ENCODE assay signal across 34 cellular contexts in the genomic region with DNA sequence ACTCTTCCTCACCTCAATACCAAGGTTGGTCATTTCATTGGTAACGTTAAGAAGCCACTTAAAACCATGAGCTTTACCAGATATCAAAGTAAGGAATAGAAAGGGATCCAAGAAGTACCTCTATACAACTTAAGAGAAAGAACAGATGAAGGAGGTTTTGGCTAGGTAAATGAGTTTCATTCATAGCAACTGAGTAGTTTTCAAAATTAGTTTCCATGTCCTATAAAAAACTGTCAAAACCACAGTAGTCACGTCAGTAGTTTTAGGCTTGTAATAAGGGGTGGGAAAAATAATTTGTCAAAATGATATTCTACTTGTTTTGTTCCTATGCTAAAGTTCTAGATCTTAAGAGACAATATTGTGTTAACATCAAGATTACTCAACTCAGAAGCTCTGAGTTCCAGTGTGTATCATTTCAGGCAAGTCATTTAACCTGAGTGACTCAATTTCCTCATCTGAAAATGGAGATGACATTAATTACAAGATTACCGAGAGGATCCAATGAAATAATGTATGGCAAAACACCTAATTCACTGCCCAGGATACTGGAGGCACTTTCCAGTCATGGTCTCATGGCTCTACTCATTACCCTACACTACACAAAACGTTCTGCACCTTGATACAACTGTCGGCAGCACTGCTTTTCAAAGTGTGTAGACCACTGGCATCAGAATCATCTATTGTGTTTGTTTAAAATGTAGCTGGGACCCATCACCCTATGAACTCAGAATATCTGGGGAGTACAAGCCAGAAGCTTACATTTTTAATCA. TPM values are rescaled to one million over a fixed set of nuclear protein-coding genes. Genes with fewer than 3 reads are reported as not detected.
DNase-seq lines count a peak whose midpoint lies in the region; ATAC-seq, FAIRE-seq and TF ChIP-seq lines count a peak whose summit lies in the region.
"Had no signal": no experiment of that assay in that cellular context is flagged by ENCODE, and none has a peak within 500 bp of the region (broad histone marks: within the 10 kb centered on the region; RNA-seq: fewer than 3 reads in every experiment).

No MANE protein-coding gene starts in this region.

- H3K36me3 ChIP-seq in bronchial epithelial cell (ENCODE audit: control insufficient read depth, insufficient read depth, low read length) (peaks cover 6% of the 10 kb centered on the region), HepG2 (replicated peaks in 1 of 2; ENCODE audit: control insufficient read depth in 1 of 2, insufficient read depth in 2 of 2, low read length in 2 of 2) (peaks cover 12 to 50% of the 10 kb centered on the region in 2 experiments)
- H3K36me3 ChIP-seq: ovary had no signal

- no peak overlapping the region for H3K4me3 Mint-ChIP-seq in activated naive CD4-positive, alpha-beta T cell treated with anti-CD3 and anti-CD28 coated beads for 36 hours
- no peak overlapping the region for H3K4me3 Mint-ChIP-seq in T-cell
- H3K4me3 Mint-ChIP-seq: brain, nephron, WTC11 had no signal

- TF ChIP-seq CTCF in bronchial epithelial cell (IDR thresholded peaks at IDR 0.05; ENCODE audit: insufficient read depth, low read length, severe bottlenecking) (no peak), HepG2 (CRISPR knock-in tag; IDR thresholded peaks at IDR 0.05) (no peak)

- BruUV-seq in HepG2 (replicated peaks; lab: Mats Ljungman, UMichigan): no TSS peak

- CTCF ChIA-PET in activated naive CD4-positive, alpha-beta T cell treated with anti-CD3 and anti-CD28 coated beads for 36 hours (lab: Charles Lee): interaction anchor here (0.7 to 1.9 kb wide), 2 partner anchors 67 to 262 kb away, joined by 4 to 5 read pairs; no protein-coding TSS in a partner anchor
- CTCF ChIA-PET in T-cell (lab: Charles Lee) (no interaction called here), HepG2 (lab: Yijun Ruan, JAX; ENCODE audit: low intra/inter-chr PET ratio, low total read pairs) (no interaction called here)

- 98% methylated on average over 5 of the region's 5 CpGs for WGBS in HepG2 (ENCODE audit: low lambda C conversion rate)

- no peak overlapping the region for H3K27ac ChIP-seq in HepG2 (ENCODE audit: extremely low read length, insufficient read depth, low read length)
- H3K27ac ChIP-seq: adrenal gland, BLaER1, colonic mucosa, GM23248, heart left ventricle, KMS-11, lower lobe of right lung, ovary, transverse colon had no signal

- H3K79me2 ChIP-seq in HepG2 (ENCODE audit: insufficient read depth, low read length): no peaks in the 10 kb centered on the region

- peak; percentile 16 for DNase-seq in activated naive CD4-positive, alpha-beta T cell treated with anti-CD3 and anti-CD28 coated beads for 36 hours
- no peak for DNase-seq in activated naive CD4-positive, alpha-beta T cell treated with anti-CD3 and anti-CD28 coated beads, Interleukin-2, amount 50 U/mL, for 16 hours
- DNase-seq in T-cell: no peak
- no peak for DNase-seq in bronchial epithelial cell (ENCODE audit: low read depth)
- no peak for DNase-seq in urothelium cell line (ENCODE audit: low spot score)
- DNase-seq in NCI-H2171 treated with DMSO at 0.1 percent for 48 hours (lab: John Stamatoyannopoulos, UW): no peak
- DNase-seq in HepG2 (ENCODE audit: low spot score): no peak
- DNase-seq: activated CD8-positive, alpha-beta memory T cell treated with anti-CD3 and anti-CD28 coated beads for 24 hours; adrenal gland; Calu3; colonic mucosa; effector CD8-positive, alpha-beta T cell; erythroblast; foreskin fibroblast; GM23248; heart left ventricle; lower lobe of right lung; NCI-H1417 treated with DMSO at 0.1 percent for 48 hours; NCI-H2081; NCI-H774; ovary; SIG-M5; stimulated activated CD4-positive, alpha-beta T cell treated with anti-CD3 and anti-CD28 coated beads, Interleukin-1b, Interleukin-23, amount 100 ng/mL, for 48 hours; stimulated activated CD8-positive, alpha-beta memory T cell treated with anti-CD3 and anti-CD28 coated beads, Interleukin-4, amount 100 ng/mL, for 48 hours; transverse colon had no signal

- H3K9ac ChIP-seq in HepG2 (ENCODE audit: insufficient read depth, low read depth, low read length): no peak overlapping the region
- H3K9ac ChIP-seq: BLaER1, GM23248, KMS-11 had no signal

- H3K4me2 ChIP-seq in HepG2 (ENCODE audit: low read depth, low read length): no peak overlapping the region
- H3K4me2 ChIP-seq: BLaER1, KMS-11, smooth muscle cell had no signal

- no peaks in the 10 kb centered on the region for H3K9me3 ChIP-seq in HepG2 (ENCODE audit: low read length)
- H3K9me3 ChIP-seq: adrenal gland, BLaER1, colonic mucosa, heart left ventricle, lower lobe of right lung, ovary, transverse colon had no signal

- TF ChIP-seq RAD21 in HepG2 (CRISPR knock-in tag; IDR thresholded peaks at IDR 0.05): no peak

- peak; percentile 7 for FAIRE-seq in bronchial epithelial cell (lab: Jason Lieb, UNC)
- peak; percentile 87 for FAIRE-seq in urothelium cell line (lab: Jason Lieb, UNC)
- FAIRE-seq in HepG2 (lab: Jason Lieb, UNC): no peak
- FAIRE-seq: RCC 7860 had no signal

- intact Hi-C loops in activated naive CD4-positive, alpha-beta T cell treated with anti-CD3 and anti-CD28 coated beads for 36 hours (cut with micrococcal nuclease): loop anchor here (1.0 to 2.0 kb wide), 4 partner anchors 14 to 562 kb away; a partner anchor contains a TSS
- intact Hi-C loops in HepG2 (cut with micrococcal nuclease; ENCODE audit: unreplicated experiment): no loop called here

- H3K4me3 ChIP-seq in bronchial epithelial cell (ENCODE audit: low read depth, low read length): no peak overlapping the region
- H3K4me3 ChIP-seq in HepG2 (replicated peaks in 1 of 3; ENCODE audit: insufficient read depth in 1 of 3, low read depth in 2 of 3, low read length in 3 of 3): no peak overlapping the region
- H3K4me3 ChIP-seq: adrenal gland, BLaER1, colonic mucosa, GM23248, heart left ventricle, lower lobe of right lung, ovary, smooth muscle cell, transverse colon had no signal

- no peak for TF ChIP-seq POLR2A in HepG2 (IDR thresholded peaks at IDR 0.05; ENCODE audit: insufficient read depth in 1 of 2, low read depth in 2 of 2, low read length in 2 of 2)

- H3K9me3 Mint-ChIP-seq in activated naive CD4-positive, alpha-beta T cell treated with anti-CD3 and anti-CD28 coated beads for 36 hours: no peaks in the 10 kb centered on the region
- H3K9me3 Mint-ChIP-seq in T-cell: no peaks in the 10 kb centered on the region
- H3K9me3 Mint-ChIP-seq: brain, nephron, WTC11 had no signal

- H3K27me3 ChIP-seq in bronchial epithelial cell (ENCODE audit: control insufficient read depth, insufficient read depth, low read length): no peaks in the 10 kb centered on the region
- H3K27me3 ChIP-seq in HepG2 (ENCODE audit: control insufficient read depth in 1 of 2, insufficient read depth in 2 of 2, low read length in 2 of 2): no peaks in the 10 kb centered on the region
- H3K27me3 ChIP-seq: adrenal gland, BLaER1, colonic mucosa, heart left ventricle, ovary, transverse colon had no signal

- in situ Hi-C loops in HepG2 (cut with HindIII; ENCODE audit: extremely low pct_ligation_motif_present, low pct_unique_long_range_greater_than_20kb): no loop called here

- H3K4me1 ChIP-seq in HepG2 (ENCODE audit: insufficient read depth, low read length): peaks cover 7% of the 10 kb centered on the region
- H3K4me1 ChIP-seq: BLaER1, colonic mucosa, lower lobe of right lung, transverse colon had no signal

- TF ChIP-seq EP300 in HepG2 (IDR thresholded peaks at IDR 0.05; ENCODE audit: low read depth in 2 of 2, low read length in 2 of 2) (no peak), HepG2 (CRISPR knock-in tag; IDR thresholded peaks at IDR 0.05; ENCODE audit: borderline replicate concordance) (no peak)

- no peaks in the 10 kb centered on the region for H4K20me1 ChIP-seq in HepG2 (ENCODE audit: insufficient read depth, low read length)

- peaks cover 35% of the 10 kb centered on the region for H3K36me3 Mint-ChIP-seq in activated naive CD4-positive, alpha-beta T cell treated with anti-CD3 and anti-CD28 coated beads for 36 hours (ENCODE audit: low read depth)
- peaks cover 61% of the 10 kb centered on the region for H3K36me3 Mint-ChIP-seq in T-cell

- no peaks in the 10 kb centered on the region for H3K27me3 Mint-ChIP-seq in activated naive CD4-positive, alpha-beta T cell treated with anti-CD3 and anti-CD28 coated beads for 36 hours (ENCODE audit: low read depth)
- H3K27me3 Mint-ChIP-seq in T-cell: no peaks in the 10 kb centered on the region
- H3K27me3 Mint-ChIP-seq: brain had no signal

- no peak overlapping the region for H2AFZ ChIP-seq in HepG2 (ENCODE audit: low read length)
- H2AFZ ChIP-seq: GM23248 had no signal

- ATAC-seq in T-cell (replicated peaks in 1 of 4) (no peak), HepG2 (no peak), HG02970 (IDR thresholded peaks at IDR 0.05; ENCODE audit: low FRiP score, unreplicated experiment) (no peak)
- ATAC-seq: heart left ventricle, lower lobe of right lung, WTC11 had no signal

- peak overlapping the region; percentile 77 for H3K27ac Mint-ChIP-seq in activated naive CD4-positive, alpha-beta T cell treated with anti-CD3 and anti-CD28 coated beads for 36 hours
- peak overlapping the region; percentile 49 to 59 for H3K27ac Mint-ChIP-seq in T-cell
- H3K27ac Mint-ChIP-seq: brain, nephron, WTC11 had no signal

- peaks cover 50% of the 10 kb centered on the region for H3K4me1 Mint-ChIP-seq in activated naive CD4-positive, alpha-beta T cell treated with anti-CD3 and anti-CD28 coated beads for 36 hours (ENCODE audit: low read depth)
- peaks cover 22 to 39% (median 35%) of the 10 kb centered on the region in 3 donors for H3K4me1 Mint-ChIP-seq in T-cell
- H3K4me1 Mint-ChIP-seq: brain, WTC11 had no signal

- POLR2A ChIA-PET in T-cell (lab: Charles Lee) (no interaction called here), HepG2 (lab: Yijun Ruan, JAX) (interaction anchor here (0.7 kb wide), 1 partner anchor 10 kb away, joined by 5 read pairs; no protein-coding TSS in a partner anchor)

RNA-seq across cellular contexts. Expression of a gene that starts 24.1 kb away (rescaled TPM):
- total RNA-seq in activated naive CD4-positive, alpha-beta T cell treated with anti-CD3 and anti-CD28 coated beads for 36 hours: not detected
- total RNA-seq in T-cell (1 to 10 TPM in 1 of 5 donors, under 1 TPM in 4; 0.49 to 1.8 (median 0.86) TPM), bronchial epithelial cell (0.64 and 0.79 TPM in 2 replicates), HepG2 (2016; rRNA removed; fragmentation: Illumina TruSeq; extraction: Trizol) (0.15 and 0.52 TPM in 2 replicates)
- total RNA-seq in HepG2 (2016; cell fraction: cytosol; rRNA removed; fragmentation: Illumina TruSeq; extraction: Trizol; ENCODE audit: low read depth): not detected in 2 replicates
- total RNA-seq in HepG2 (2016; cell fraction: insoluble cytoplasmic fraction; rRNA removed; fragmentation: Illumina TruSeq; extraction: Trizol): 0.22 TPM in 1 of 2 replicates, not detected in the other
- total RNA-seq in HepG2 (2016; cell fraction: membrane; rRNA removed; fragmentation: Illumina TruSeq; extraction: Trizol): not detected in 2 replicates
- 0.40 TPM in 1 of 2 replicates, not detected in the other for total RNA-seq in HepG2 (2016; cell fraction: nucleus; rRNA removed; fragmentation: Illumina TruSeq; extraction: Trizol)
- polyA plus RNA-seq in HepG2 (2011; rRNA removed): 0.05 and 0.60 TPM in 2 replicates
- polyA plus RNA-seq in HepG2 (2011; cell fraction: cytosol; rRNA removed): 0.17 and 0.21 TPM in 2 replicates
- 1.4 and 1.6 TPM in 2 replicates for polyA plus RNA-seq in HepG2 (2011; cell fraction: nucleus; rRNA removed)
- polyA plus RNA-seq in HepG2 (2012): 0.60 and 0.83 TPM in 2 replicates
- not detected in 2 replicates for polyA plus RNA-seq in HepG2 (2016; cell fraction: cytosol; fragmentation: Illumina TruSeq; extraction: Trizol; ENCODE audit: low read depth)
- polyA plus RNA-seq in HepG2 (2016; cell fraction: insoluble cytoplasmic fraction; fragmentation: Illumina TruSeq; extraction: Trizol; ENCODE audit: low read depth): not detected in 2 replicates
- polyA plus RNA-seq in HepG2 (2016; cell fraction: membrane; fragmentation: Illumina TruSeq; extraction: Trizol; ENCODE audit: low read depth): not detected in 2 replicates
- polyA plus RNA-seq in HepG2 (2016; cell fraction: nucleus; fragmentation: Illumina TruSeq; extraction: Trizol; ENCODE audit: insufficient read depth, low read depth): 0.67 and 1.00 TPM in 2 replicates
- polyA minus RNA-seq in HepG2 (2011; rRNA and poly(A)+ RNA removed; ENCODE audit: low replicate concordance): 0.70 TPM in 1 of 2 replicates, not detected in the other
- polyA minus RNA-seq in HepG2 (2011; cell fraction: cytosol; rRNA and poly(A)+ RNA removed): not detected in 2 replicates
- 2.7 and 3.2 TPM in 2 replicates for polyA minus RNA-seq in HepG2 (2011; cell fraction: nucleus; rRNA and poly(A)+ RNA removed)
- total RNA-seq: colonic mucosa, GM23248, mononuclear cell, transverse colon had no signal
- polyA plus RNA-seq: GM23248 had no signal
